ENCODE assay signal across 1 cellular context in the genomic region with DNA sequence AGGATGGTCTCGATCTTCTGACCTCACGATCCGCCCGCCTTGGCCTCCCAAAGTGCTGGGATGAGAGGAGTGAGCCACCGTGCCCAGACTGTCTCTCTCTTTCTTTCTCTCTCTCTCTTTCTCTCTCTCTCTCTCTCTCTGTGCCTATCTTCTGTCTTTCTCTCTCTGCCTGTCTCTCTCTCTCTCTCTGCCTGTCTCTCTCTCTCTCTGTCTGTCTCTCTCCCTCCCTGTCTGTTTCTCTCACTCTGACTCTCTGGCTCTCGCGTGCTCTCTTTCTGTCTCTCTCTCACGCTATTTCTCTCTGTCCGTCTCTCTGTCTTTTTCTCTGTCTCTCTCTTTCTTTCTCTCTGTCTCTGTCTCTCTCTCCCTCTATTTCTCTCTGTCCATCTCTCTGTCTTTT.
TF ChIP-seq lines count a peak whose summit lies in the region.

No MANE protein-coding gene starts in this region.

TF ChIP-seq in HEK293, 187 proteins besides CTCF, POLR2A, EP300 and RAD21 (continued from another document):
- TF ChIP-seq ZSCAN4 (tag by site-specific recombination; IDR thresholded peaks at IDR 0.05) (no peak), ZNF596 (tag by site-specific recombination; IDR thresholded peaks at IDR 0.05) (peak; percentile 82), ZNF624 (tag by site-specific recombination; IDR thresholded peaks at IDR 0.05) (no peak)
